Comparison of ENCODE assay signal across 28 cellular contexts in the genomic region with DNA sequence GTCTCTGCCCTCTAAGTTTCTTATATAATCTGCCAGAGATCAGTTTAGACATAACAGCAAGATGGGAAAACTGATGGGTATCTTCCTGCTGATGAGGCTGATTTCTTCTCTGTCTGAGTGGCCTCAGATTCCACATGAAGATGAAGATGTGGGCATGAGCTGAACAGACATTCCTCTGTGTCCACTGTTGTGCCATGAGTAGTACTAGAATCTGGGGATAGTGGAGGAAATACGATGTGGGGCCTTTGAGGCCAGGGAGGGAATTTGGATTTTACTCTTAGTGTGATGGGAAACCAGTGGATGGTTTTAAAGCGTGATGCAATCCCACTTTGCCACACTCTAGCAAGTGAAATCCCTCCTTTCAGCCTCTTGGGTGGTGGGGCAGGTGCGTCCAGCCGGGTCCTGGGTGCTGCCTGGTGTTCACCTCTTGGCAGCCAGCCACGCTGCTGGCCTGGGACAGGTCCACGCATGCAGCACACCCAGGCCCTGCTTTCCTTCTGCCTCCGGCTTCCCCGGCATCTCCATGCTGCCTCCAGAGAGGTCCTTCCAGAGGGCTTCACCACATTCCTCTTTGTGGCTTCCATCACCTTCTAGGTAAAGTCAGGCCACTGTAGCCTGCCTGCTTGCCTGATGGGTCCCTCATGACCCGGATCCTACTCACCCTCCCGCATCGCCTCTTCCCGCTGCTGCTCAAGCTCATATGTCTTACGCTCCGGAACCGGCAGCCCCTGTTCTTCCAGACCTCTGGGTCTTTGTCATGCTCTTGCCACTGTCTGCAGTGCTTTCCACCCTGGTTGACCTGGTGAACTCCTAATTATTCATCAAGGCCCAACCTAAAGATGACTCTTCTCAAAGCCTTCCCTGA. TPM values are rescaled to one million over a fixed set of nuclear protein-coding genes. Genes with fewer than 3 reads are reported as not detected.
A peak's percentile ranks its signal among the peaks of the same experiment; 100 is the strongest.
DNase-seq lines count a peak whose midpoint lies in the region; ATAC-seq and TF ChIP-seq lines count a peak whose summit lies in the region.
"Had no signal": no experiment of that assay in that cellular context is flagged by ENCODE, and none has a peak within 500 bp of the region (broad histone marks: within the 10 kb centered on the region; RNA-seq: fewer than 3 reads in every experiment).

No MANE protein-coding gene starts in this region.

- intact Hi-C loops in posterior vena cava (cut with DNase I): loop anchor here in 1 of 2 donors (5.0 kb wide), 2 partner anchors 70 to 160 kb away; a partner anchor contains a TSS

- no peak for ATAC-seq in HG03354 (IDR thresholded peaks at IDR 0.05; ENCODE audit: poor library complexity, severe bottlenecking, unreplicated experiment)
- ATAC-seq: activated CD8-positive, alpha-beta T cell treated with anti-CD3 and anti-CD28 coated beads, Interleukin-2, amount 10 ng/mL, durations not matched to agents 7 days and 5 days; GM12878; sciatic nerve had no signal

- no peak for TF ChIP-seq EP300 in suprapubic skin (IDR thresholded peaks at IDR 0.05)

- no peaks in the 10 kb centered on the region for H3K9me3 ChIP-seq in suprapubic skin
- H3K9me3 ChIP-seq: MG63, neutrophil, prostate gland had no signal

- TF ChIP-seq POLR2A in suprapubic skin (IDR thresholded peaks at IDR 0.05): no peak

- no peak overlapping the region for H3K27ac ChIP-seq in suprapubic skin
- H3K27ac ChIP-seq: brain microvascular endothelial cell, C4-2B, neutrophil, prostate gland, VCaP had no signal

- H3K27me3 ChIP-seq in suprapubic skin: no peaks in the 10 kb centered on the region
- H3K27me3 ChIP-seq: MG63, neutrophil had no signal

- no peak for TF ChIP-seq CTCF in epithelial cell of esophagus (IDR thresholded peaks at IDR 0.05; ENCODE audit: insufficient read depth, low read depth, low read length, missing control alignments)
- TF ChIP-seq CTCF in suprapubic skin (IDR thresholded peaks at IDR 0.05): no peak

- 80% methylated on average over 15 of the region's 15 CpGs for WGBS in suprapubic skin

- peak; percentile 20 for DNase-seq in DMS53 (lab: John Stamatoyannopoulos, UW)
- no peak for DNase-seq in DMS53 treated with DMSO at 0.1 percent for 48 hours (lab: John Stamatoyannopoulos, UW; ENCODE audit: unreplicated experiment)
- peak; percentile 54 for DNase-seq in HPDE6-E6E7 (ENCODE audit: extremely low spot score)
- peak; percentile 65 for DNase-seq in epithelial cell of esophagus (ENCODE audit: low read depth)
- DNase-seq in posterior vena cava (ENCODE audit: low spot score): peak; percentile 64
- no peak for DNase-seq in NCI-H187 treated with DMSO at 0.1 percent for 48 hours (lab: John Stamatoyannopoulos, UW)
- no peak for DNase-seq in suprapubic skin (ENCODE audit: low spot score in 2 of 2)
- DNase-seq: 8988T; activated CD4-positive, alpha-beta T cell treated with anti-CD3 and anti-CD28 coated beads for 4 hours; activated CD8-positive, alpha-beta T cell treated with anti-CD3 and anti-CD28 coated beads, Interleukin-2, amount 10 ng/mL, durations not matched to agents 7 days and 5 days; amniotic stem cell; brain microvascular endothelial cell; HFFc6; hippocampal formation; KBM-7; NCI-H2029; NCI-H446; NCI-H82; stimulated activated CD4-positive, alpha-beta T cell treated with anti-CD3 and anti-CD28 coated beads, Interleukin-4, amount 100 ng/mL, for 24 hours; T1000 had no signal

- H3K36me3 ChIP-seq in suprapubic skin: no peaks in the 10 kb centered on the region
- H3K36me3 ChIP-seq: brain microvascular endothelial cell, MG63, neutrophil, prostate gland had no signal

- peaks cover 5% of the 10 kb centered on the region for H3K4me1 ChIP-seq in suprapubic skin
- H3K4me1 ChIP-seq: prostate gland had no signal

- H3K4me3 ChIP-seq in epithelial cell of esophagus (ENCODE audit: low read length) (no peak overlapping the region), suprapubic skin (no peak overlapping the region)
- H3K4me3 ChIP-seq: GM12878, MG63, prostate gland had no signal

RNA-seq across cellular contexts. Expression of a gene that starts 28.1 kb away (rescaled TPM):
- total RNA-seq in posterior vena cava (100 to 1,000 TPM in 1 of 2 donors, 10 to 100 TPM in 1; 85.2 to 114 TPM), suprapubic skin (10 to 100 TPM; 29.1 to 42.1 (median 31.3) TPM)

Comparison
In these comparisons a context has a peak if more than half of its experiments do, and no peak if none do; other contexts are left out.
1. DNase-seq: peak in DMS53 (single experiment), HPDE6-E6E7 (single experiment), epithelial cell of esophagus (single experiment) and posterior vena cava (single experiment); none in DMS53 treated with DMSO at 0.1 percent for 48 hours (single experiment), NCI-H187 treated with DMSO at 0.1 percent for 48 hours (single experiment) and suprapubic skin (0 of 2).